Comparison of ENCODE assay signal across 8 cellular contexts in the genomic region with DNA sequence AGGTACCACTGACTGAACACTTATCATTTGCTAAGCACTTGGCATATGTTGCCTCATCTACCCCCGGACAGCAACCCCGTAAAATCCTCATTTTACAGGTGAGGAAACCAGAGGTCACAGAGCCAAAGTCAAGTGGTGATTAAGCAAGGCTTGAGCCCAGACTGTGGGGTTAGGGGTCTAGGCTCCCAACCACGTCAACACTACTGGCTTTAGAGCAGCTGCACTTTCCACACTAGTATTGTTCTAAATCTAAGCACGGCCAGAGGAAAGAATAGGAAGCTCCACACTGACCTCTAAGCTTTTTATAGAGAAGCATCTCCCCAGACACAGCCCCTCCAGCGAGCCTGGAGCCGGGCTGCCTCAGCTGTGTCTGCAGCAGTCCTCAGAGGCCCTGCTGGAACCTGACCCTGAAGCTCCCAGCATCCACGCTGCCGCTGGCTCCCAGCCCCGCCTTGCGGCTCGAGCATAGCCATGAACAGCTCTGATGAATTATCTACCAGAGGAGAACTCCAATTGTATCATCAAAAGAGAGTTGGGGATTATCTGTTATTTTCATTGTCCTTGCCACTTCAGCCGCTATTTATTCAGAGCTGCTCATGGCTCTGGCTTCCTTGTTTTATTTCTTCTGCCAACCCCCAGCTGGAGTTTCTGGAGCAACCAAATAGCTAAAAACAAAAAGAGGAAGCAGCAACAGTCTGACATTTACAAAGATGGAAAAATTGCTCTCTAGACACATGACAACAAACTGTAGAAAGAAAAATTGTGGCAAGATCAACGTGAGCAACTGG.
DNase-seq lines count a peak whose midpoint lies in the region; ATAC-seq, FAIRE-seq and TF ChIP-seq lines count a peak whose summit lies in the region.

No MANE protein-coding gene starts in this region.

- no peak overlapping the region for H3K9ac ChIP-seq in neuronal stem cell (ENCODE audit: low read depth, low read length, poor library complexity)

- H3K9me2 ChIP-seq in GM23338 (ENCODE audit: insufficient read depth), result no peaks in the 10 kb centered on the region

- H3K4me3 Mint-ChIP-seq in GM23338, result no peak overlapping the region

- CTCF ChIA-PET in Panc1 (lab: Charles Lee), result interaction anchor here (0.6 kb wide), 1 partner anchor 52 kb away, joined by 3 read pairs; no protein-coding TSS in a partner anchor

- H3K27me3 ChIP-seq in GM23338 (ENCODE audit: insufficient read depth), result no peaks in the 10 kb centered on the region
- H3K27me3 ChIP-seq in Panc1 (ENCODE audit: control insufficient read depth, insufficient read depth, low read length), result no peaks in the 10 kb centered on the region
- H3K27me3 ChIP-seq in esophagus squamous epithelium, result no peaks in the 10 kb centered on the region
- H3K27me3 ChIP-seq in neuronal stem cell (ENCODE audit: control insufficient read depth in 3 of 3, insufficient read depth in 3 of 3, low read depth in 1 of 3, low read length in 3 of 3), result no peaks in the 10 kb centered on the region

- intact Hi-C loops in Panc1 (cut with micrococcal nuclease; ENCODE audit: unreplicated experiment) (no loop called here), esophagus squamous epithelium (cut with DNase I) (no loop called here)

- H3K79me1 ChIP-seq in neuronal stem cell (ENCODE audit: low read depth, low read length), result no peaks in the 10 kb centered on the region

- H4K8ac ChIP-seq in neuronal stem cell (ENCODE audit: low read depth, low read length), result no peak overlapping the region

- H2BK12ac ChIP-seq in neuronal stem cell (ENCODE audit: low read length), result no peak overlapping the region

- H3K23ac ChIP-seq in neuronal stem cell (ENCODE audit: low read depth, low read length, poor library complexity), result no peak overlapping the region

- no peak overlapping the region for H2BK120ac ChIP-seq in neuronal stem cell (ENCODE audit: low read depth, low read length)

- H3K4me2 ChIP-seq in GM23338, result no peak overlapping the region
- no peak overlapping the region for H3K4me2 ChIP-seq in neuronal stem cell (ENCODE audit: insufficient read depth, low read length, poor library complexity, severe bottlenecking)

- H2AK5ac ChIP-seq in neuronal stem cell (ENCODE audit: low read depth, low read length), result no peak overlapping the region

- H3K9me3 ChIP-seq in Panc1 (ENCODE audit: control insufficient read depth, insufficient read depth, low read depth, low read length), result no peaks in the 10 kb centered on the region
- H3K9me3 ChIP-seq in esophagus squamous epithelium, result no peaks in the 10 kb centered on the region
- no peaks in the 10 kb centered on the region for H3K9me3 ChIP-seq in neuronal stem cell (replicated peaks in 1 of 2; ENCODE audit: control insufficient read depth in 2 of 2, insufficient read depth in 1 of 2, low read depth in 1 of 2, low read length in 2 of 2)

- no peak overlapping the region for H2BK5ac ChIP-seq in neuronal stem cell (ENCODE audit: low read length)

- no peaks in the 10 kb centered on the region for H3F3A ChIP-seq in GM23338 (replicated peaks; ENCODE audit: low read depth)

- H3K4me1 ChIP-seq in GM23338 (ENCODE audit: insufficient read depth) (peaks cover 8% of the 10 kb centered on the region; the same call in 1 of the 2 replicates), Panc1 (ENCODE audit: control insufficient read depth, insufficient read depth, low read length) (peaks cover 36% of the 10 kb centered on the region), esophagus squamous epithelium (peaks cover 0 to 54% (median 35%) of the 10 kb centered on the region in 3 donors), neuronal stem cell (ENCODE audit: control insufficient read depth in 2 of 2, insufficient read depth in 1 of 2, low read depth in 1 of 2, low read length in 2 of 2) (peaks cover 10 to 33% of the 10 kb centered on the region in 2 donors)

- peak; percentile 47 for ATAC-seq in GM23338
- no peak for ATAC-seq in Panc1
- ATAC-seq in GM18870 (IDR thresholded peaks at IDR 0.05; ENCODE audit: unreplicated experiment), result no peak
- no peak for ATAC-seq in HG03108 (IDR thresholded peaks at IDR 0.05; ENCODE audit: unreplicated experiment)

- WGBS in esophagus squamous epithelium, 2 donors, result 48 to 52% methylated on average over 10 to 12 of the region's 13 CpGs
- no CpG with 5 or more reads among the region's 13 CpGs for WGBS in neuronal stem cell (ENCODE audit: extremely low coverage in 2 of 2, insufficient read length in 2 of 2, insufficient replicate concordance in 1 of 2), 2 donors

- no peak overlapping the region for H3K18ac ChIP-seq in neuronal stem cell (ENCODE audit: low read length)

- FAIRE-seq in D721Med (lab: Jason Lieb, UNC) (no peak), H54 (lab: Jason Lieb, UNC) (no peak)

- H3K36me3 ChIP-seq in GM23338 (ENCODE audit: insufficient read depth) (no peaks in the 10 kb centered on the region), Panc1 (ENCODE audit: control insufficient read depth, insufficient read depth, low read length) (no peaks in the 10 kb centered on the region), esophagus squamous epithelium (no peaks in the 10 kb centered on the region), neuronal stem cell (replicated peaks in 1 of 2; ENCODE audit: control insufficient read depth in 2 of 2, insufficient read depth in 2 of 2, low read length in 2 of 2) (no peaks in the 10 kb centered on the region)

- H4K20me1 ChIP-seq in GM23338 (replicated peaks; ENCODE audit: insufficient read depth), result no peaks in the 10 kb centered on the region

- H3K79me2 ChIP-seq in GM23338 (replicated peaks; ENCODE audit: insufficient read depth), result no peaks in the 10 kb centered on the region

- H3K4me3 ChIP-seq in GM23338 (no peak overlapping the region), Panc1 (ENCODE audit: low read depth in 2 of 2, low read length in 2 of 2) (no peak overlapping the region), esophagus squamous epithelium (peak overlapping the region in 1 of 4 donors; percentile 31), neuronal stem cell (ENCODE audit: low read length in 2 of 2) (no peak overlapping the region)

- no peak overlapping the region for H4K91ac ChIP-seq in neuronal stem cell (ENCODE audit: low read depth, low read length, poor library complexity)

- POLR2A ChIA-PET in Panc1 (lab: Charles Lee), result interaction anchor here (0.6 to 0.9 kb wide), 3 partner anchors 15 to 298 kb away, joined by 3 to 6 read pairs (median 4); partner anchors contain the start of gene RTN4

- H3K27me3 Mint-ChIP-seq in GM23338 (ENCODE audit: insufficient read depth, low read depth, poor library complexity), result no peaks in the 10 kb centered on the region

- TF ChIP-seq POLR2A in esophagus squamous epithelium (IDR thresholded peaks at IDR 0.05) (no peak), H54 (IDR thresholded peaks at IDR 0.05; ENCODE audit: low read depth, low read length) (no peak)

- DNase-seq in GM23338 (ENCODE audit: low spot score) (no peak), Panc1 (ENCODE audit: low read depth, low spot score) (no peak), esophagus squamous epithelium (lab: John Stamatoyannopoulos, UW) (no peak), neuronal stem cell (ENCODE audit: low spot score) (no peak), D721Med (ENCODE audit: insufficient read length, low spot score) (no peak), H54 (ENCODE audit: insufficient read length, low spot score) (no peak)

- H3K27ac ChIP-seq in GM23338 (ENCODE audit: low read depth) (0 out of 2 replicates have a peak overlapping the region, but pooled peaks have one; percentile 22), Panc1 (ENCODE audit: low read length) (peak overlapping the region; percentile 90), esophagus squamous epithelium (peak overlapping the region; percentile 60 to 93 (median 83)), neuronal stem cell (replicated peaks; ENCODE audit: low read length) (no peak overlapping the region)

- peaks cover 8% of the 10 kb centered on the region for H3K4me1 Mint-ChIP-seq in GM23338

- in situ Hi-C loops in Panc1 (cut with HindIII; ENCODE audit: low pct_unique_long_range_greater_than_20kb, low sequenced_read_pairs), result no loop called here

- H3K4ac ChIP-seq in neuronal stem cell (ENCODE audit: low read length), result no peak overlapping the region

- H3K9me3 Mint-ChIP-seq in GM23338, result no peaks in the 10 kb centered on the region

- H3K27ac Mint-ChIP-seq in GM23338, result peak overlapping the region; percentile 89

- no peak for TF ChIP-seq CTCF in GM23338 (conservative IDR thresholded peaks at IDR 0.05; ENCODE audit: low read depth in 2 of 2)
- no peak for TF ChIP-seq CTCF in Panc1 (IDR thresholded peaks at IDR 0.05)
- no peak for TF ChIP-seq CTCF in esophagus squamous epithelium (IDR thresholded peaks at IDR 0.05)
- TF ChIP-seq CTCF in D721Med (IDR thresholded peaks at IDR 0.05; ENCODE audit: insufficient read depth, missing control alignments), result no peak

- no peak overlapping the region for H2BK15ac ChIP-seq in neuronal stem cell (ENCODE audit: low read length)

- no TSS peak for BruUV-seq in Panc1 (replicated peaks; lab: Mats Ljungman, UMichigan)

- peak overlapping the region; percentile 95 for H2AFZ ChIP-seq in GM23338
- peak overlapping the region; percentile 66 for H2AFZ ChIP-seq in neuronal stem cell (ENCODE audit: low read length)

- no peaks in the 10 kb centered on the region for H3K36me3 Mint-ChIP-seq in GM23338 (ENCODE audit: low read depth)

- no peak overlapping the region for H3K14ac ChIP-seq in neuronal stem cell (ENCODE audit: low read length)

TF ChIP-seq in GM23338, 12 proteins besides CTCF, POLR2A, EP300 and RAD21 (continues in another document):
- TF ChIP-seq, protein P1, sequence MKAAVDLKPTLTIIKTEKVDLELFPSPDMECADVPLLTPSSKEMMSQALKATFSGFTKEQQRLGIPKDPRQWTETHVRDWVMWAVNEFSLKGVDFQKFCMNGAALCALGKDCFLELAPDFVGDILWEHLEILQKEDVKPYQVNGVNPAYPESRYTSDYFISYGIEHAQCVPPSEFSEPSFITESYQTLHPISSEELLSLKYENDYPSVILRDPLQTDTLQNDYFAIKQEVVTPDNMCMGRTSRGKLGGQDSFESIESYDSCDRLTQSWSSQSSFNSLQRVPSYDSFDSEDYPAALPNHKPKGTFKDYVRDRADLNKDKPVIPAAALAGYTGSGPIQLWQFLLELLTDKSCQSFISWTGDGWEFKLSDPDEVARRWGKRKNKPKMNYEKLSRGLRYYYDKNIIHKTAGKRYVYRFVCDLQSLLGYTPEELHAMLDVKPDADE (IDR thresholded peaks at IDR 0.05), result no peak
